In genomic region chr1:59926381-59927243, GRCh38 we compare ENCODE assay signal across 1 cellular context.
TF ChIP-seq lines count a peak whose summit lies in the region.

TSS of gene CYP2J2 (minus strand) at chr1:59926773. CDS start at chr1:59926746, 27 bp downstream.

TF ChIP-seq in HEK293, 187 proteins besides CTCF, POLR2A, EP300 and RAD21 (continued from another document):
- TF ChIP-seq PRDM10 (tag by site-specific recombination; IDR thresholded peaks at IDR 0.05) (peak; percentile 18; the same call in 1 of the 2 replicates), ZBTB17 (tag by site-specific recombination; IDR thresholded peaks at IDR 0.05) (peak; percentile 71), ZNF366 (tag by site-specific recombination; conservative IDR thresholded peaks at IDR 0.05) (peak; percentile 44; the same call in 1 of the 2 replicates), ZNF394 (tag by site-specific recombination; IDR thresholded peaks at IDR 0.05; ENCODE audit: borderline replicate concordance) (no peak), ZIC2 (tag by site-specific recombination; IDR thresholded peaks at IDR 0.05) (peak; percentile 76), TCF7L2 (IDR thresholded peaks at IDR 0.05; ENCODE audit: borderline replicate concordance, low read depth, low read length) (no peak), ZBTB48 (tag by site-specific recombination; IDR thresholded peaks at IDR 0.05) (peak; percentile 98), MZF1 (tag by site-specific recombination; IDR thresholded peaks at IDR 0.05; ENCODE audit: borderline replicate concordance) (peak; percentile 77; the same call in 1 of the 2 replicates), ZBTB26 (tag by site-specific recombination; optimal IDR thresholded peaks at IDR 0.05) (peak; percentile 29), ZNF549 (tag by site-specific recombination; IDR thresholded peaks at IDR 0.05) (no peak), ZNF335 (tag by site-specific recombination; conservative IDR thresholded peaks at IDR 0.05) (peak; percentile 84), ZNF626 (tag by site-specific recombination; IDR thresholded peaks at IDR 0.05) (no peak), ZNF664 (tag by site-specific recombination; IDR thresholded peaks at IDR 0.05) (0 out of 2 replicates have a peak, but pooled peaks have one; percentile 41), GLIS2 (tag by site-specific recombination; IDR thresholded peaks at IDR 0.05) (peak; percentile 60; the same call in 1 of the 2 replicates), KLF17 (tag by site-specific recombination; IDR thresholded peaks at IDR 0.05) (peak; percentile 35; the same call in 1 of the 2 replicates), ZNF548 (tag by site-specific recombination; IDR thresholded peaks at IDR 0.05) (no peak), WT1 (tag by site-specific recombination; IDR thresholded peaks at IDR 0.05) (0 out of 2 replicates have a peak, but pooled peaks have one; percentile 14), ZNF561 (tag by site-specific recombination; IDR thresholded peaks at IDR 0.05; ENCODE audit: borderline replicate concordance) (peak; percentile 48; the same call in 1 of the 2 replicates), ZBTB8A (tag by site-specific recombination; IDR thresholded peaks at IDR 0.05) (peak; percentile 37), ZNF362 (tag by site-specific recombination; IDR thresholded peaks at IDR 0.05) (no peak), SP3 (tag by site-specific recombination; IDR thresholded peaks at IDR 0.05) (peak; percentile 78)
